In the genomic region with DNA sequence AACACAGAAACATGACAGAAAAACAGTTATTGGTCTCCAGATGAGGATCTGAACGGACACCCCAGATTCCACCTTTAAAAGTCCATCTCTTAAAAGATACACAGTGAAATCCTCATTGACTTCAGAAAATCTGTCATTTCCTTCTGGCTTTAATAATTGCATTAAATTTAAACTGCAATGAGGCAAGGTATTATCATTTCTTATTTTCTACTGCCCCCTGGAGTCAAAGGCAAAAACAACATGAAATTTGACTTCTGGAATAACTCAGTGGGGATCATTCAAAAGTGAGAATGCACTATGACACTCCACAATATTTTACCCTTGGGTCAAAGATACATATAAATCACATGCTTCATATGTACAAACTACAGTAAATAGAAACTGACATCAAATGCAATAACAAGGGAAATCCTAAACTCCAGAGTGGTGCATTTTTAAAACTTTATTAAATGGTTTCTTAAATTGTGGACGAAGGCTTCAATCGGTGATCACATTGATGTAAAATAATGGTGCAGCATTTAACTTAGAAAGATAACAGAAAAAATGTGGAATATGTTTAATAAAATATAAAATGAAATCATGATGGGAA, we compare ENCODE assay signal across 11 cellular contexts. TPM values are rescaled to one million over a fixed set of nuclear protein-coding genes. Genes with fewer than 3 reads are reported as not detected.
DNase-seq lines count a peak whose midpoint lies in the region; TF ChIP-seq lines count a peak whose summit lies in the region.
"Had no signal": no experiment of that assay in that cellular context is flagged by ENCODE, and none has a peak within 500 bp of the region (broad histone marks: within the 10 kb centered on the region; RNA-seq: fewer than 3 reads in every experiment).

No MANE protein-coding gene starts in this region.

- no peaks in the 10 kb centered on the region for H3K9me2 ChIP-seq in neural cell (ENCODE audit: insufficient read depth, low read length)

- H3K27me3 ChIP-seq in KMS-11 (ENCODE audit: insufficient read depth, low read depth) (no peaks in the 10 kb centered on the region), breast epithelium (peaks cover 0 to 3% of the 10 kb centered on the region in 2 donors), neural cell (ENCODE audit: insufficient read depth, low read depth, low read length) (no peaks in the 10 kb centered on the region)
- H3K27me3 ChIP-seq: testis had no signal

- H2AFZ ChIP-seq in KMS-11 (ENCODE audit: low read depth) (no peak overlapping the region), neural cell (ENCODE audit: low read depth, low read length) (no peak overlapping the region)

- H3K4me3 ChIP-seq in KMS-11 (IDR thresholded peaks at IDR 0.05; ENCODE audit: insufficient read depth, low read depth, low read length) (no peak overlapping the region), breast epithelium (no peak overlapping the region), neural cell (ENCODE audit: low read length) (no peak overlapping the region)
- H3K4me3 ChIP-seq: testis had no signal

- H3F3A ChIP-seq in neural cell (ENCODE audit: insufficient read depth, low read length, poor library complexity, severe bottlenecking): no peaks in the 10 kb centered on the region

- intact Hi-C loops in breast epithelium (cut with DNase I; ENCODE audit: low total_unique reads): no loop called here

- no peak for TF ChIP-seq POLR2A in breast epithelium (IDR thresholded peaks at IDR 0.05)

- TF ChIP-seq CTCF in KMS-11 (conservative IDR thresholded peaks at IDR 0.05; ENCODE audit: low read depth, low read length): peak; percentile 57; the same call in 1 of the 2 replicates
- peak in 2 of 3 donors; percentile 33 to 43 for TF ChIP-seq CTCF in breast epithelium (IDR thresholded peaks at IDR 0.05)
- peak; percentile 71 for TF ChIP-seq CTCF in neural cell (IDR thresholded peaks at IDR 0.05; ENCODE audit: poor library complexity, severe bottlenecking)

- H3K9ac ChIP-seq in KMS-11 (no peak overlapping the region), neural cell (ENCODE audit: low read length) (no peak overlapping the region)

- H4K20me1 ChIP-seq in KMS-11 (ENCODE audit: insufficient read depth): no peaks in the 10 kb centered on the region
- H4K20me1 ChIP-seq in neural cell (ENCODE audit: insufficient read depth): no peaks in the 10 kb centered on the region

- no peaks in the 10 kb centered on the region for H3K36me3 ChIP-seq in KMS-11 (ENCODE audit: insufficient read depth)
- no peaks in the 10 kb centered on the region for H3K36me3 ChIP-seq in breast epithelium
- H3K36me3 ChIP-seq in neural cell (ENCODE audit: insufficient read depth, low read length): no peaks in the 10 kb centered on the region

- H3K79me2 ChIP-seq in KMS-11 (ENCODE audit: insufficient read depth, low read depth) (no peaks in the 10 kb centered on the region), neural cell (replicated peaks; ENCODE audit: insufficient read depth, low read length) (no peaks in the 10 kb centered on the region)

- no peak overlapping the region for H3K4me2 ChIP-seq in KMS-11
- no peak overlapping the region for H3K4me2 ChIP-seq in neural cell (ENCODE audit: low read length)

- H3K9me3 ChIP-seq in breast epithelium: no peaks in the 10 kb centered on the region
- H3K9me3 ChIP-seq in neural cell (ENCODE audit: low read length): no peaks in the 10 kb centered on the region
- H3K9me3 ChIP-seq: testis had no signal

- DNase-seq in NCI-H1105 treated with DMSO at 0.1 percent for 48 hours (lab: John Stamatoyannopoulos, UW): peak; percentile 17
- no peak for DNase-seq in NCI-H1105 (lab: John Stamatoyannopoulos, UW)
- DNase-seq in breast epithelium (ENCODE audit: low spot score in 2 of 2): no peak
- DNase-seq in NCI-H226: no peak
- no peak for DNase-seq in NK-92 (lab: John Stamatoyannopoulos, UW; ENCODE audit: unreplicated experiment)
- DNase-seq in HUDEP-2 (lab: John Stamatoyannopoulos, UW; ENCODE audit: unreplicated experiment in 76 of 76): no peak
- DNase-seq: testis had no signal

- no peaks in the 10 kb centered on the region for H3K4me1 ChIP-seq in KMS-11 (ENCODE audit: low read depth, poor library complexity, severe bottlenecking)
- H3K4me1 ChIP-seq in breast epithelium: no peaks in the 10 kb centered on the region
- H3K4me1 ChIP-seq: testis had no signal

- TF ChIP-seq EP300 in neural cell (conservative IDR thresholded peaks at IDR 0.05; ENCODE audit: poor library complexity, severe bottlenecking): no peak

- peak; percentile 82 for TF ChIP-seq RAD21 in neural cell (conservative IDR thresholded peaks at IDR 0.05)

- no peak overlapping the region for H3K27ac ChIP-seq in KMS-11
- H3K27ac ChIP-seq in breast epithelium: no peak overlapping the region
- H3K27ac ChIP-seq in neural cell (ENCODE audit: low read length): no peak overlapping the region
- H3K27ac ChIP-seq: epithelial cell of prostate, testis had no signal

TF ChIP-seq in neural cell, 6 proteins besides CTCF, POLR2A, EP300 and RAD21:
- TF ChIP-seq, protein P1, sequence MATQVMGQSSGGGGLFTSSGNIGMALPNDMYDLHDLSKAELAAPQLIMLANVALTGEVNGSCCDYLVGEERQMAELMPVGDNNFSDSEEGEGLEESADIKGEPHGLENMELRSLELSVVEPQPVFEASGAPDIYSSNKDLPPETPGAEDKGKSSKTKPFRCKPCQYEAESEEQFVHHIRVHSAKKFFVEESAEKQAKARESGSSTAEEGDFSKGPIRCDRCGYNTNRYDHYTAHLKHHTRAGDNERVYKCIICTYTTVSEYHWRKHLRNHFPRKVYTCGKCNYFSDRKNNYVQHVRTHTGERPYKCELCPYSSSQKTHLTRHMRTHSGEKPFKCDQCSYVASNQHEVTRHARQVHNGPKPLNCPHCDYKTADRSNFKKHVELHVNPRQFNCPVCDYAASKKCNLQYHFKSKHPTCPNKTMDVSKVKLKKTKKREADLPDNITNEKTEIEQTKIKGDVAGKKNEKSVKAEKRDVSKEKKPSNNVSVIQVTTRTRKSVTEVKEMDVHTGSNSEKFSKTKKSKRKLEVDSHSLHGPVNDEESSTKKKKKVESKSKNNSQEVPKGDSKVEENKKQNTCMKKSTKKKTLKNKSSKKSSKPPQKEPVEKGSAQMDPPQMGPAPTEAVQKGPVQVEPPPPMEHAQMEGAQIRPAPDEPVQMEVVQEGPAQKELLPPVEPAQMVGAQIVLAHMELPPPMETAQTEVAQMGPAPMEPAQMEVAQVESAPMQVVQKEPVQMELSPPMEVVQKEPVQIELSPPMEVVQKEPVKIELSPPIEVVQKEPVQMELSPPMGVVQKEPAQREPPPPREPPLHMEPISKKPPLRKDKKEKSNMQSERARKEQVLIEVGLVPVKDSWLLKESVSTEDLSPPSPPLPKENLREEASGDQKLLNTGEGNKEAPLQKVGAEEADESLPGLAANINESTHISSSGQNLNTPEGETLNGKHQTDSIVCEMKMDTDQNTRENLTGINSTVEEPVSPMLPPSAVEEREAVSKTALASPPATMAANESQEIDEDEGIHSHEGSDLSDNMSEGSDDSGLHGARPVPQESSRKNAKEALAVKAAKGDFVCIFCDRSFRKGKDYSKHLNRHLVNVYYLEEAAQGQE (IDR thresholded peaks at IDR 0.05; ENCODE audit: borderline replicate concordance): no peak
- TF ChIP-seq SMC3 (conservative IDR thresholded peaks at IDR 0.05; ENCODE audit: poor library complexity) (peak; percentile 76), TAF1 (IDR thresholded peaks at IDR 0.05; ENCODE audit: low read depth) (no peak), POLR2AphosphoS5 (IDR thresholded peaks at IDR 0.05) (no peak)

RNA-seq across cellular contexts. Expression of gene SPANXN1, which starts 56.4 kb away (rescaled TPM):
- not detected for total RNA-seq in breast epithelium
- polyA plus RNA-seq in neural cell: not detected in 2 replicates
- not detected in 2 replicates for polyA minus RNA-seq in neural cell
- polyA plus RNA-seq: AG04450 had no signal
